In the genomic region with DNA sequence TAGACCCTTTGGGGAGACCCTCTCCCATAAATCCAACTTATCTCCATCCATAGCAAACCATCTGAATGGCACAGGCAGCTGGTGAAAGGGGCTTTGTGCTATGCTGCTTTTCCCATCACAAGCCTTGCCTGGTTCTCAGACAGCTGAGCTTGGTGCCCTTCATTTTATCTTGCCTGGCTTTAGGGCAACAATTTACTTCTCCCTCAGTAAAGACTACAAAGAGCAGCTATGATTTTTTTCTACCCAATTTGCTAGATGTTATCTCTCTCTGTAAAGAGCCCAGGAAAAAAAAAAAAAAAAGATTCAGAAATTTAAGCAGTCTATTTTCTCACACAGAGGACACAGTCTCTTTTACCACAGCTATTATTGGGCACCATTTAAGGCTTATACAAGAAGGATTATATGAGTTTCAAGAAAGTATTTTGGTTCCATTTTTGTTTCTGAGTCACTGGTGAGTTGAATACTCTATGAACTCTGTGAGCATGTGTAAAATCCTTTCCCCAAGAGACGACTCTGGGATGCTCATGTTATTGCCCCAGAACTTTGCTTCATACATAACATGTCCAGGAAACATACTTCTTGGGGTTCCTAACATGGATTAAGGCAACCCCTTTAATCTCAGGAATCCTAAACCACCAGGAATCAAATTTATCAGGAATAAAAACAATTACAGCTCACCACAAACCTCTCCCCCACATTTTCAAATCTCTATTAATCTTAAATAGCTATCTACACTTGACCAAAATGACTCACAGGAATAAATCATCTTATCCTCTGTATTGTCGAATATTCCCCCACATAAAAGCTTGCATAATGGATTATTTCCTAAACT, we compare ENCODE assay signal across 1 cellular context.
A peak's percentile ranks its signal among the peaks of the same experiment; 100 is the strongest.
TF ChIP-seq lines count a peak whose summit lies in the region.

No MANE protein-coding gene starts in this region.

TF ChIP-seq in endothelial cell of umbilical vein, 7 proteins besides CTCF, POLR2A, EP300 and RAD21 (continued from another document):
- TF ChIP-seq, protein P1, sequence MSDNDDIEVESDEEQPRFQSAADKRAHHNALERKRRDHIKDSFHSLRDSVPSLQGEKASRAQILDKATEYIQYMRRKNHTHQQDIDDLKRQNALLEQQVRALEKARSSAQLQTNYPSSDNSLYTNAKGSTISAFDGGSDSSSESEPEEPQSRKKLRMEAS (IDR thresholded peaks at IDR 0.05; ENCODE audit: insufficient read depth, insufficient read length), result no peak
- TF ChIP-seq GATA2 (IDR thresholded peaks at IDR 0.05; ENCODE audit: insufficient read depth, insufficient read length, low read depth, low read length), result peak; percentile 85
TF ChIP-seq in endothelial cell of umbilical vein: peak in this region for 2.
